In genomic region chr20:49318430-49319203, GRCh38 we compare ENCODE assay signal across 9 cellular contexts. TPM values are rescaled to one million over a fixed set of nuclear protein-coding genes. Genes with fewer than 3 reads are reported as not detected.
A peak's percentile ranks its signal among the peaks of the same experiment; 100 is the strongest.
DNase-seq lines count a peak whose midpoint lies in the region; ATAC-seq and TF ChIP-seq lines count a peak whose summit lies in the region.
"Had no signal": no experiment of that assay in that cellular context is flagged by ENCODE, and none has a peak within 500 bp of the region (broad histone marks: within the 10 kb centered on the region; RNA-seq: fewer than 3 reads in every experiment).

No MANE protein-coding gene starts in this region.

- H3K9me2 ChIP-seq in Loucy (replicated peaks; ENCODE audit: low read depth, low read length) (no peaks in the 10 kb centered on the region), hepatocyte (replicated peaks; ENCODE audit: insufficient read depth) (no peaks in the 10 kb centered on the region)

- TF ChIP-seq CTCF in Loucy (conservative IDR thresholded peaks at IDR 0.05; ENCODE audit: low read length) = no peak
- no peak for TF ChIP-seq CTCF in hepatocyte (IDR thresholded peaks at IDR 0.05; ENCODE audit: poor library complexity)

- H2AFZ ChIP-seq in Loucy (ENCODE audit: low read length) = peak overlapping the region; percentile 98
- H2AFZ ChIP-seq in hepatocyte = peak overlapping the region; percentile 49

- peak; percentile 41 for DNase-seq in activated T-cell treated with anti-CD3 and anti-CD28 coated beads, Interleukin-2, amount 50 U/mL, for 24 hours
- DNase-seq in hepatocyte (ENCODE audit: low spot score) = peak; percentile 17
- DNase-seq: effector CD4-positive, alpha-beta T cell had no signal

- peaks cover 24% of the 10 kb centered on the region for H3K4me1 Mint-ChIP-seq in activated T-cell treated with anti-CD3 and anti-CD28 coated beads, Interleukin-2, amount 50 U/mL, for 24 hours (ENCODE audit: low read depth)

- no peak overlapping the region for H3K27ac Mint-ChIP-seq in activated T-cell treated with anti-CD3 and anti-CD28 coated beads, Interleukin-2, amount 50 U/mL, for 24 hours

- no peak overlapping the region for H3K27ac ChIP-seq in hepatocyte
- H3K27ac ChIP-seq in skin epidermis = no peak overlapping the region

- H3K27me3 ChIP-seq in Loucy (ENCODE audit: insufficient read depth, low read length, poor library complexity, severe bottlenecking) = no peaks in the 10 kb centered on the region
- H3K27me3 ChIP-seq in hepatocyte = peaks cover 71% of the 10 kb centered on the region

- no peaks in the 10 kb centered on the region for H3K9me3 Mint-ChIP-seq in activated T-cell treated with anti-CD3 and anti-CD28 coated beads, Interleukin-2, amount 50 U/mL, for 24 hours

- peak overlapping the region; percentile 80 for H3K4me3 Mint-ChIP-seq in activated T-cell treated with anti-CD3 and anti-CD28 coated beads, Interleukin-2, amount 50 U/mL, for 24 hours

- 3% methylated on average over 58 of the region's 70 CpGs for WGBS in hepatocyte (ENCODE audit: low lambda C conversion rate, missing lambda C conversion rate)

- no peaks in the 10 kb centered on the region for H3K9me3 ChIP-seq in Loucy (ENCODE audit: insufficient read depth, low read depth, low read length)
- H3K9me3 ChIP-seq in hepatocyte (ENCODE audit: low read depth) = no peaks in the 10 kb centered on the region

- H3K4me3 ChIP-seq in Loucy (ENCODE audit: low read length, poor library complexity, severe bottlenecking) (peak overlapping the region; percentile 73), hepatocyte (no peak overlapping the region), skin epidermis (peak overlapping the region in 5 of 7 experiments; percentile 5 to 29 (median 14))

- ATAC-seq in HG03095 (IDR thresholded peaks at IDR 0.05; ENCODE audit: unreplicated experiment) (no peak), HG02840 (IDR thresholded peaks at IDR 0.05; ENCODE audit: low FRiP score, unreplicated experiment) (no peak), HG03565 (IDR thresholded peaks at IDR 0.05; ENCODE audit: unreplicated experiment) (no peak), GM19397 (IDR thresholded peaks at IDR 0.05; ENCODE audit: unreplicated experiment) (no peak)

- no peaks in the 10 kb centered on the region for H3K79me2 ChIP-seq in Loucy (ENCODE audit: insufficient read depth, low read length)
- H3K79me2 ChIP-seq in hepatocyte = no peaks in the 10 kb centered on the region

- H4K20me1 ChIP-seq in Loucy (ENCODE audit: insufficient read depth, low read length, poor library complexity, severe bottlenecking) = no peaks in the 10 kb centered on the region
- no peaks in the 10 kb centered on the region for H4K20me1 ChIP-seq in hepatocyte (ENCODE audit: insufficient read depth, poor library complexity, severe bottlenecking)

- H3K27me3 Mint-ChIP-seq in activated T-cell treated with anti-CD3 and anti-CD28 coated beads, Interleukin-2, amount 50 U/mL, for 24 hours = peaks cover 61% of the 10 kb centered on the region

- H3K4me1 ChIP-seq in Loucy (ENCODE audit: insufficient read depth, low read length, poor library complexity, severe bottlenecking) = peaks cover 11% of the 10 kb centered on the region
- H3K4me1 ChIP-seq in hepatocyte (ENCODE audit: insufficient read depth) = peaks cover 9% of the 10 kb centered on the region

- H3K4me2 ChIP-seq in Loucy (ENCODE audit: low read depth, low read length, poor library complexity, severe bottlenecking) (peak overlapping the region; percentile 87), hepatocyte (peak overlapping the region; percentile 92)

- no peaks in the 10 kb centered on the region for H3K36me3 Mint-ChIP-seq in activated T-cell treated with anti-CD3 and anti-CD28 coated beads, Interleukin-2, amount 50 U/mL, for 24 hours (ENCODE audit: low read depth)

- H3F3A ChIP-seq in Loucy (ENCODE audit: low read depth) = no peaks in the 10 kb centered on the region

- no peak overlapping the region for H3K9ac ChIP-seq in Loucy (ENCODE audit: low read depth, low read length, poor library complexity, severe bottlenecking)

- H3K36me3 ChIP-seq in Loucy (ENCODE audit: insufficient read depth, low read length) (no peaks in the 10 kb centered on the region), hepatocyte (replicated peaks; ENCODE audit: insufficient read depth, low read depth) (no peaks in the 10 kb centered on the region)

RNA-seq across cellular contexts. Expression of gene ZNFX1, which starts 40.8 kb away (rescaled TPM):
- 13.0 and 13.9 TPM in 2 replicates for total RNA-seq in hepatocyte
- 10.0 and 10.2 TPM in 2 replicates for polyA plus RNA-seq in hepatocyte
